In genomic region chr6:6631526-6632276, GRCh38 we compare ENCODE assay signal across 23 cellular contexts. TPM values are rescaled to one million over a fixed set of nuclear protein-coding genes. Genes with fewer than 3 reads are reported as not detected.
DNase-seq lines count a peak whose midpoint lies in the region; ATAC-seq and TF ChIP-seq lines count a peak whose summit lies in the region.
"Had no signal": no experiment of that assay in that cellular context is flagged by ENCODE, and none has a peak within 500 bp of the region (broad histone marks: within the 10 kb centered on the region; RNA-seq: fewer than 3 reads in every experiment).

No MANE protein-coding gene starts in this region.

- H3K9me3 ChIP-seq in H9 (ENCODE audit: control insufficient read depth, low read depth, low read length) = no peaks in the 10 kb centered on the region
- H3K9me3 ChIP-seq: Caco-2, stomach had no signal

- no peak for TF ChIP-seq CTCF in H9 (conservative IDR thresholded peaks at IDR 0.05)

- H3K36me3 Mint-ChIP-seq in stimulated activated memory B cell treated with anti-CD40 and anti-IgM and Interleukin-4, amounts not matched to agents 10 μg/mL and 1 μg/mL and 100 μg/mL, for 72 hours = peaks cover 57% of the 10 kb centered on the region
- no peaks in the 10 kb centered on the region for H3K36me3 Mint-ChIP-seq in H9 (ENCODE audit: insufficient read depth in 1 of 3, low read depth in 3 of 3)
- no peaks in the 10 kb centered on the region for H3K36me3 Mint-ChIP-seq in activated T-cell treated with anti-CD3 and anti-CD28 coated beads, Interleukin-2, amount 50 U/mL, for 72 hours (ENCODE audit: insufficient read depth in 2 of 2)
- H3K36me3 Mint-ChIP-seq: activated naive CD4-positive, alpha-beta T cell treated with anti-CD3 and anti-CD28 coated beads, Interleukin-2, amount 50 U/mL, for 72 hours had no signal

- H3K27me3 ChIP-seq in H9 (ENCODE audit: insufficient read depth, low read length) = no peaks in the 10 kb centered on the region
- H3K27me3 ChIP-seq: stomach had no signal

- H3K27ac ChIP-seq in H9 (ENCODE audit: insufficient read length, low read depth, low read length) = no peak overlapping the region
- H3K27ac ChIP-seq: epithelial cell of prostate, stomach, VCaP had no signal

- H3K14ac ChIP-seq in H9 (ENCODE audit: insufficient read depth, low read length) = no peak overlapping the region

- H3K23ac ChIP-seq in H9 (ENCODE audit: insufficient read length, low read depth, low read length) = no peak overlapping the region

- H3K4me2 ChIP-seq in H9 (ENCODE audit: insufficient read depth, insufficient read length, low read length) = no peak overlapping the region

- H2BK15ac ChIP-seq in H9 (ENCODE audit: low read depth, low read length) = no peak overlapping the region

- DNase-seq in GF-D8 (lab: John Stamatoyannopoulos, UW) (peak; percentile 71), NCI-H446 (lab: John Stamatoyannopoulos, UW) (peak; percentile 76 to 93), cerebellum (ENCODE audit: low spot score) (peak; percentile 61), dermis blood vessel endothelial cell (no peak), H9 (no peak)
- no peak for DNase-seq in activated T-cell treated with anti-CD3 and anti-CD28 coated beads, Interleukin-2, amount 50 U/mL, for 72 hours
- DNase-seq: activated CD8-positive, alpha-beta T cell treated with anti-CD3 and anti-CD28 coated beads, Interleukin-2, amount 10 ng/mL, durations not matched to agents 7 days and 5 days; activated T-cell treated with anti-CD3 and anti-CD28 coated beads, Interleukin-2, amount 50 U/mL, for 4 hours; Caco-2; KBM-7; NCI-H226; SHP77 treated with DMSO at 0.1 percent for 48 hours; stimulated activated CD4-positive, alpha-beta T cell treated with anti-CD3 and anti-CD28 coated beads, Interleukin-2, amount 100 ng/mL, for 24 hours; stomach; T-helper 17 cell had no signal

- WGBS in H9 (ENCODE audit: extremely low coverage, insufficient read length, low lambda C conversion rate) = no CpG with 5 or more reads among the region's 2 CpGs

- H3K27me3 Mint-ChIP-seq in stimulated activated memory B cell treated with anti-CD40 and anti-IgM and Interleukin-4, amounts not matched to agents 10 μg/mL and 1 μg/mL and 100 μg/mL, for 72 hours = no peaks in the 10 kb centered on the region
- peaks cover 5% of the 10 kb centered on the region for H3K27me3 Mint-ChIP-seq in H9 (ENCODE audit: low read depth)
- no peaks in the 10 kb centered on the region for H3K27me3 Mint-ChIP-seq in activated T-cell treated with anti-CD3 and anti-CD28 coated beads, Interleukin-2, amount 50 U/mL, for 72 hours (ENCODE audit: low read depth)

- H4K8ac ChIP-seq in H9 (replicated peaks; ENCODE audit: insufficient read length, low read depth, low read length) = no peak overlapping the region

- no peaks in the 10 kb centered on the region for H3K79me1 ChIP-seq in H9 (ENCODE audit: insufficient read depth, low read depth, low read length, poor library complexity, severe bottlenecking)

- no peak overlapping the region for H4K5ac ChIP-seq in H9 (ENCODE audit: insufficient read length, low read depth, low read length)

- H3K4me1 Mint-ChIP-seq in stimulated activated memory B cell treated with anti-CD40 and anti-IgM and Interleukin-4, amounts not matched to agents 10 μg/mL and 1 μg/mL and 100 μg/mL, for 72 hours = peaks cover 39% of the 10 kb centered on the region
- H3K4me1 Mint-ChIP-seq in H9 = peaks cover 15 to 18% of the 10 kb centered on the region in 2 experiments
- H3K4me1 Mint-ChIP-seq in activated T-cell treated with anti-CD3 and anti-CD28 coated beads, Interleukin-2, amount 50 U/mL, for 72 hours (ENCODE audit: low read depth) = peaks cover 33% of the 10 kb centered on the region

- no peak overlapping the region for H3K56ac ChIP-seq in H9 (ENCODE audit: insufficient read length, low read depth, low read length)

- no peak overlapping the region for H4K91ac ChIP-seq in H9 (ENCODE audit: insufficient read length, low read depth, low read length)

- H4K20me1 ChIP-seq in H9 (ENCODE audit: control insufficient read depth, insufficient read depth, insufficient read length) = no peaks in the 10 kb centered on the region

- no peak overlapping the region for H2BK12ac ChIP-seq in H9 (ENCODE audit: insufficient read length, low read depth, low read length)

- no peak overlapping the region for H3K4me3 Mint-ChIP-seq in stimulated activated memory B cell treated with anti-CD40 and anti-IgM and Interleukin-4, amounts not matched to agents 10 μg/mL and 1 μg/mL and 100 μg/mL, for 72 hours
- H3K4me3 Mint-ChIP-seq in H9 = no peak overlapping the region
- H3K4me3 Mint-ChIP-seq in activated T-cell treated with anti-CD3 and anti-CD28 coated beads, Interleukin-2, amount 50 U/mL, for 72 hours = no peak overlapping the region
- H3K4me3 Mint-ChIP-seq: activated CD8-positive, alpha-beta T cell treated with anti-CD3 and anti-CD28 coated beads, Interleukin-2, amount 10 ng/mL, durations not matched to agents 7 days and 5 days; activated T-cell treated with anti-CD3 and anti-CD28 coated beads, Interleukin-2, amount 50 U/mL, for 4 hours; T-helper 17 cell had no signal

- H3K4ac ChIP-seq in H9 (ENCODE audit: low read depth, low read length) = no peak overlapping the region

- no peak overlapping the region for H3T11ph ChIP-seq in H9 (ENCODE audit: low read length)

- no peak overlapping the region for H2BK5ac ChIP-seq in H9 (ENCODE audit: insufficient read length, low read length)

- H2BK20ac ChIP-seq in H9 (ENCODE audit: low read depth, low read length, poor library complexity, severe bottlenecking) = no peak overlapping the region

- H2AK5ac ChIP-seq in H9 (ENCODE audit: insufficient read length, low read length) = no peak overlapping the region

- H2BK120ac ChIP-seq in H9 (ENCODE audit: low read depth, low read length, poor library complexity, severe bottlenecking) = no peak overlapping the region

- no peak overlapping the region for H2AFZ ChIP-seq in H9 (ENCODE audit: low read length)

- ATAC-seq in stimulated activated memory B cell treated with anti-CD40 and anti-IgM and Interleukin-4, amounts not matched to agents 10 μg/mL and 1 μg/mL and 100 μg/mL, for 72 hours = no peak
- no peak for ATAC-seq in activated T-cell treated with anti-CD3 and anti-CD28 coated beads, Interleukin-2, amount 50 U/mL, for 72 hours (replicated peaks in 1 of 2)
- ATAC-seq: activated CD8-positive, alpha-beta T cell treated with anti-CD3 and anti-CD28 coated beads, Interleukin-2, amount 10 ng/mL, durations not matched to agents 7 days and 5 days; activated naive CD4-positive, alpha-beta T cell treated with anti-CD3 and anti-CD28 coated beads, Interleukin-2, amount 50 U/mL, for 72 hours; activated T-cell treated with anti-CD3 and anti-CD28 coated beads, Interleukin-2, amount 50 U/mL, for 4 hours; sciatic nerve; T-helper 17 cell had no signal

- peak overlapping the region; percentile 24 for H3K27ac Mint-ChIP-seq in stimulated activated memory B cell treated with anti-CD40 and anti-IgM and Interleukin-4, amounts not matched to agents 10 μg/mL and 1 μg/mL and 100 μg/mL, for 72 hours
- H3K27ac Mint-ChIP-seq in H9 = no peak overlapping the region
- H3K27ac Mint-ChIP-seq in activated T-cell treated with anti-CD3 and anti-CD28 coated beads, Interleukin-2, amount 50 U/mL, for 72 hours = no peak overlapping the region
- H3K27ac Mint-ChIP-seq: activated naive CD4-positive, alpha-beta T cell treated with anti-CD3 and anti-CD28 coated beads, Interleukin-2, amount 50 U/mL, for 72 hours; T-helper 17 cell had no signal

- H3K9ac ChIP-seq in H9 (ENCODE audit: extremely low read depth, insufficient read length, low read length) = no peak overlapping the region

- no peaks in the 10 kb centered on the region for H3K79me2 ChIP-seq in H9 (ENCODE audit: insufficient read depth, low read length)

- no peak overlapping the region for H3K18ac ChIP-seq in H9 (ENCODE audit: insufficient read length, low read depth, low read length)

- peaks cover 8% of the 10 kb centered on the region; the same call in 1 of the 2 replicates for H3K4me1 ChIP-seq in H9 (ENCODE audit: insufficient read depth, low read length)
- H3K4me1 ChIP-seq: Caco-2 had no signal

- H3K9me3 Mint-ChIP-seq in stimulated activated memory B cell treated with anti-CD40 and anti-IgM and Interleukin-4, amounts not matched to agents 10 μg/mL and 1 μg/mL and 100 μg/mL, for 72 hours = no peaks in the 10 kb centered on the region
- H3K9me3 Mint-ChIP-seq in H9 = no peaks in the 10 kb centered on the region
- no peaks in the 10 kb centered on the region for H3K9me3 Mint-ChIP-seq in activated T-cell treated with anti-CD3 and anti-CD28 coated beads, Interleukin-2, amount 50 U/mL, for 72 hours
- H3K9me3 Mint-ChIP-seq: activated naive CD4-positive, alpha-beta T cell treated with anti-CD3 and anti-CD28 coated beads, Interleukin-2, amount 50 U/mL, for 72 hours; activated T-cell treated with anti-CD3 and anti-CD28 coated beads, Interleukin-2, amount 50 U/mL, for 4 hours had no signal

- H3K23me2 ChIP-seq in H9 (ENCODE audit: insufficient read length, low read depth, low read length, poor library complexity, severe bottlenecking) = no peaks in the 10 kb centered on the region

RNA-seq across cellular contexts. Expression of gene LY86, which starts 43.2 kb away (rescaled TPM):
- 2.6 TPM for total RNA-seq in cerebellum
- not detected in 2 replicates for total RNA-seq in dermis blood vessel endothelial cell
- total RNA-seq in H9 (2021) = not detected in 2 replicates
- 1 to 10 TPM in 1 of 2 donors, under 1 TPM in 1; 0.39 to 1.2 TPM for total RNA-seq in activated T-cell treated with anti-CD3 and anti-CD28 coated beads, Interleukin-2, amount 50 U/mL, for 72 hours
- total RNA-seq: Caco-2, dermis microvascular lymphatic vessel endothelial cell, myocyte, osteoblast had no signal

Comparison
In these comparisons a context has a peak if more than half of its experiments do, and no peak if none do; other contexts are left out.
1. DNase-seq: peak in GF-D8 (single experiment), NCI-H446 (2 of 2) and cerebellum (single experiment); none in dermis blood vessel endothelial cell (single experiment), H9 (single experiment) and activated T-cell treated with anti-CD3 and anti-CD28 coated beads, Interleukin-2, amount 50 U/mL, for 72 hours (0 of 2).